19 cellular contexts compared by ENCODE assay signal in genomic region chr7:157767466-157767865, GRCh38.
DNase-seq lines count a peak whose midpoint lies in the region; ATAC-seq, FAIRE-seq and TF ChIP-seq lines count a peak whose summit lies in the region.
"Had no signal": no experiment of that assay in that cellular context is flagged by ENCODE, and none has a peak within 500 bp of the region (broad histone marks: within the 10 kb centered on the region; RNA-seq: fewer than 3 reads in every experiment).

No MANE protein-coding gene starts in this region.

- H3K36me3 Mint-ChIP-seq in progenitor cell of endocrine pancreas (ENCODE audit: insufficient read depth), result peaks cover 6% of the 10 kb centered on the region

- no peak overlapping the region for H3K4me2 ChIP-seq in HepG2 (ENCODE audit: low read depth, low read length)
- H3K4me2 ChIP-seq in SK-N-SH, result no peak overlapping the region

- no peaks in the 10 kb centered on the region for H3K36me3 ChIP-seq in HepG2 (replicated peaks in 1 of 2; ENCODE audit: control insufficient read depth in 1 of 2, insufficient read depth in 2 of 2, low read length in 2 of 2)
- H3K36me3 ChIP-seq in SK-N-SH (replicated peaks in 1 of 2; ENCODE audit: control insufficient read depth in 1 of 2, insufficient read depth in 2 of 2, low read length in 1 of 2), result no peaks in the 10 kb centered on the region
- H3K36me3 ChIP-seq: BE2C had no signal

- no peak overlapping the region for H2AFZ ChIP-seq in HepG2 (ENCODE audit: low read length)
- no peak overlapping the region for H2AFZ ChIP-seq in SK-N-SH (ENCODE audit: low read depth)

- intact Hi-C loops in HepG2 (cut with micrococcal nuclease; ENCODE audit: unreplicated experiment), result no loop called here

- peak; percentile 19; the same call in 2 of the 3 replicates for ATAC-seq in HepG2

- TF ChIP-seq EP300 in HepG2 (IDR thresholded peaks at IDR 0.05; ENCODE audit: low read depth in 2 of 2, low read length in 2 of 2) (no peak), HepG2 (CRISPR knock-in tag; IDR thresholded peaks at IDR 0.05; ENCODE audit: borderline replicate concordance) (no peak), SK-N-SH (IDR thresholded peaks at IDR 0.05; ENCODE audit: borderline replicate concordance in 1 of 2, low read depth in 1 of 2, low read length in 1 of 2) (no peak)

- no peak overlapping the region for H3K4me3 ChIP-seq in HepG2 (replicated peaks in 1 of 3; ENCODE audit: insufficient read depth in 1 of 3, low read depth in 2 of 3, low read length in 3 of 3)
- no peak overlapping the region for H3K4me3 ChIP-seq in SK-N-SH (ENCODE audit: low read depth in 2 of 2, low read length in 1 of 2)

- H3K9me2 ChIP-seq in SK-N-SH, result no peaks in the 10 kb centered on the region

- peaks cover 12% of the 10 kb centered on the region for H3K27me3 Mint-ChIP-seq in progenitor cell of endocrine pancreas

- H3K9me3 ChIP-seq in HepG2 (ENCODE audit: low read length) (peaks cover 27% of the 10 kb centered on the region), SK-N-SH (no peaks in the 10 kb centered on the region; the same call in 1 of the 2 replicates)
- H3K9me3 ChIP-seq: BE2C had no signal

- peaks cover 26% of the 10 kb centered on the region for H3K4me1 Mint-ChIP-seq in progenitor cell of endocrine pancreas (ENCODE audit: low read depth)
- H3K4me1 Mint-ChIP-seq: CD4-positive, alpha-beta memory T cell had no signal

- peak overlapping the region; percentile 33 for H3K27ac Mint-ChIP-seq in progenitor cell of endocrine pancreas
- H3K27ac Mint-ChIP-seq: CD4-positive, alpha-beta memory T cell; HFFc6 had no signal

- CTCF ChIA-PET in HepG2 (lab: Yijun Ruan, JAX; ENCODE audit: low intra/inter-chr PET ratio, low total read pairs), result no interaction called here
- CTCF ChIA-PET in SK-N-SH (lab: Yijun Ruan, JAX), result no interaction called here

- TF ChIP-seq CTCF in HepG2 (CRISPR knock-in tag; IDR thresholded peaks at IDR 0.05) (no peak), progenitor cell of endocrine pancreas (IDR thresholded peaks at IDR 0.05; ENCODE audit: unreplicated experiment) (no peak), SK-N-SH (IDR thresholded peaks at IDR 0.05) (no peak)

- WGBS in HepG2 (ENCODE audit: low lambda C conversion rate), result 8% methylated on average over 3 of the region's 7 CpGs
- WGBS in SK-N-SH (ENCODE audit: low lambda C conversion rate), result 22% methylated on average over 7 of the region's 7 CpGs

- BruUV-seq in HepG2 (replicated peaks; lab: Mats Ljungman, UMichigan), result no TSS peak

- H3K9ac ChIP-seq in HepG2 (ENCODE audit: insufficient read depth, low read depth, low read length) (no peak overlapping the region), SK-N-SH (no peak overlapping the region)

- H4K20me1 ChIP-seq in HepG2 (ENCODE audit: insufficient read depth, low read length) (no peaks in the 10 kb centered on the region; the same call in 1 of the 2 replicates), SK-N-SH (ENCODE audit: insufficient read depth) (no peaks in the 10 kb centered on the region)

- peaks cover 32% of the 10 kb centered on the region for H3K9me3 Mint-ChIP-seq in progenitor cell of endocrine pancreas (ENCODE audit: low read depth)

- DNase-seq in Ammon's horn (ENCODE audit: low spot score) (peak; percentile 21), MV-4-11 (lab: John Stamatoyannopoulos, UW) (peak; percentile 46), HepG2 (ENCODE audit: low spot score) (no peak), progenitor cell of endocrine pancreas (ENCODE audit: low spot score, unreplicated experiment) (no peak), H4 (ENCODE audit: low spot score) (no peak), SK-N-SH (no peak)
- DNase-seq in activated naive CD4-positive, alpha-beta T cell (lab: John Stamatoyannopoulos, UW), result no peak
- DNase-seq: ACHN; BE2C; CD4-positive, alpha-beta memory T cell; DND-41; GDM1; GOT3; HCEC 1CT; HFFc6; IMR-90 had no signal

- in situ Hi-C loops in HepG2 (cut with HindIII; ENCODE audit: extremely low pct_ligation_motif_present, low pct_unique_long_range_greater_than_20kb), result no loop called here

- no peak for TF ChIP-seq POLR2A in HepG2 (IDR thresholded peaks at IDR 0.05; ENCODE audit: insufficient read depth in 1 of 2, low read depth in 2 of 2, low read length in 2 of 2)

- H3K27ac ChIP-seq in HepG2 (ENCODE audit: extremely low read length, insufficient read depth, low read length) (no peak overlapping the region), SK-N-SH (ENCODE audit: low read depth in 2 of 2, low read length in 1 of 2) (no peak overlapping the region)
- H3K27ac ChIP-seq: C4-2B had no signal

- H3K4me3 Mint-ChIP-seq in progenitor cell of endocrine pancreas (ENCODE audit: low read depth), result no peak overlapping the region
- H3K4me3 Mint-ChIP-seq: CD4-positive, alpha-beta memory T cell; HFFc6 had no signal

- H3K27me3 ChIP-seq in HepG2 (ENCODE audit: control insufficient read depth in 1 of 2, insufficient read depth in 2 of 2, low read length in 2 of 2) (no peaks in the 10 kb centered on the region; a peak in 1 of 5 replicates), SK-N-SH (ENCODE audit: insufficient read depth) (no peaks in the 10 kb centered on the region)
- H3K27me3 ChIP-seq: BE2C had no signal

- H3K4me1 ChIP-seq in HepG2 (ENCODE audit: insufficient read depth, low read length), result no peaks in the 10 kb centered on the region
- peaks cover 0 to 12% of the 10 kb centered on the region in 2 experiments; a peak in 1 of 4 replicates for H3K4me1 ChIP-seq in SK-N-SH (ENCODE audit: control insufficient read depth in 1 of 2, insufficient read depth in 2 of 2, low read depth in 1 of 2, low read length in 1 of 2)
- H3K4me1 ChIP-seq: BE2C had no signal

- POLR2A ChIA-PET in HepG2 (lab: Yijun Ruan, JAX), result no interaction called here
- POLR2A ChIA-PET in SK-N-SH (lab: Yijun Ruan, JAX), result no interaction called here

- H3K79me2 ChIP-seq in HepG2 (ENCODE audit: insufficient read depth, low read length), result no peaks in the 10 kb centered on the region
- no peaks in the 10 kb centered on the region for H3K79me2 ChIP-seq in SK-N-SH (ENCODE audit: insufficient read depth)

- TF ChIP-seq RAD21 in HepG2 (CRISPR knock-in tag; IDR thresholded peaks at IDR 0.05), result no peak
- no peak for TF ChIP-seq RAD21 in SK-N-SH (IDR thresholded peaks at IDR 0.05; ENCODE audit: low read length)

- FAIRE-seq in HepG2 (lab: Jason Lieb, UNC), result no peak
- FAIRE-seq: GM12892, GM19239 had no signal

- H3F3A ChIP-seq in SK-N-SH (replicated peaks; ENCODE audit: insufficient read depth), result no peaks in the 10 kb centered on the region

TF ChIP-seq in HepG2, 621 proteins besides CTCF, POLR2A, EP300 and RAD21 (continues in another document):
- TF ChIP-seq, protein P1, sequence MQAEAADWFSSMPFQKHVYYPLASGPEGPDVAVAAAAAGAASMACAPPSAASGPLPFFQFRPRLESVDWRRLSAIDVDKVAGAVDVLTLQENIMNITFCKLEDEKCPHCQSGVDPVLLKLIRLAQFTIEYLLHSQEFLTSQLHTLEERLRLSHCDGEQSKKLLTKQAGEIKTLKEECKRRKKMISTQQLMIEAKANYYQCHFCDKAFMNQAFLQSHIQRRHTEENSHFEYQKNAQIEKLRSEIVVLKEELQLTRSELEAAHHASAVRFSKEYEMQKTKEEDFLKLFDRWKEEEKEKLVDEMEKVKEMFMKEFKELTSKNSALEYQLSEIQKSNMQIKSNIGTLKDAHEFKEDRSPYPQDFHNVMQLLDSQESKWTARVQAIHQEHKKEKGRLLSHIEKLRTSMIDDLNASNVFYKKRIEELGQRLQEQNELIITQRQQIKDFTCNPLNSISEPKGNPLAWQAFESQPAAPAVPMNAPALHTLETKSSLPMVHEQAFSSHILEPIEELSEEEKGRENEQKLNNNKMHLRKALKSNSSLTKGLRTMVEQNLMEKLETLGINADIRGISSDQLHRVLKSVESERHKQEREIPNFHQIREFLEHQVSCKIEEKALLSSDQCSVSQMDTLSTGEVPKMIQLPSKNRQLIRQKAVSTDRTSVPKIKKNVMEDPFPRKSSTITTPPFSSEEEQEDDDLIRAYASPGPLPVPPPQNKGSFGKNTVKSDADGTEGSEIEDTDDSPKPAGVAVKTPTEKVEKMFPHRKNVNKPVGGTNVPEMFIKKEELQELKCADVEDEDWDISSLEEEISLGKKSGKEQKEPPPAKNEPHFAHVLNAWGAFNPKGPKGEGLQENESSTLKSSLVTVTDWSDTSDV (CRISPR knock-in tag; IDR thresholded peaks at IDR 0.05), result no peak
- TF ChIP-seq AHR (CRISPR knock-in tag; IDR thresholded peaks at IDR 0.05), result no peak
- no peak for TF ChIP-seq ZNF414 (CRISPR knock-in tag; IDR thresholded peaks at IDR 0.05)

TF ChIP-seq in SK-N-SH, 30 proteins besides CTCF, POLR2A, EP300 and RAD21 (continues in another document):
- TF ChIP-seq CHD2 (IDR thresholded peaks at IDR 0.05; ENCODE audit: low read length, partially characterized antibody) (no peak), TEAD4 (IDR thresholded peaks at IDR 0.05; ENCODE audit: borderline replicate concordance, insufficient read depth) (no peak), SMC3 (IDR thresholded peaks at IDR 0.05; ENCODE audit: low read depth, low read length) (no peak)
- TF ChIP-seq, protein P2, sequence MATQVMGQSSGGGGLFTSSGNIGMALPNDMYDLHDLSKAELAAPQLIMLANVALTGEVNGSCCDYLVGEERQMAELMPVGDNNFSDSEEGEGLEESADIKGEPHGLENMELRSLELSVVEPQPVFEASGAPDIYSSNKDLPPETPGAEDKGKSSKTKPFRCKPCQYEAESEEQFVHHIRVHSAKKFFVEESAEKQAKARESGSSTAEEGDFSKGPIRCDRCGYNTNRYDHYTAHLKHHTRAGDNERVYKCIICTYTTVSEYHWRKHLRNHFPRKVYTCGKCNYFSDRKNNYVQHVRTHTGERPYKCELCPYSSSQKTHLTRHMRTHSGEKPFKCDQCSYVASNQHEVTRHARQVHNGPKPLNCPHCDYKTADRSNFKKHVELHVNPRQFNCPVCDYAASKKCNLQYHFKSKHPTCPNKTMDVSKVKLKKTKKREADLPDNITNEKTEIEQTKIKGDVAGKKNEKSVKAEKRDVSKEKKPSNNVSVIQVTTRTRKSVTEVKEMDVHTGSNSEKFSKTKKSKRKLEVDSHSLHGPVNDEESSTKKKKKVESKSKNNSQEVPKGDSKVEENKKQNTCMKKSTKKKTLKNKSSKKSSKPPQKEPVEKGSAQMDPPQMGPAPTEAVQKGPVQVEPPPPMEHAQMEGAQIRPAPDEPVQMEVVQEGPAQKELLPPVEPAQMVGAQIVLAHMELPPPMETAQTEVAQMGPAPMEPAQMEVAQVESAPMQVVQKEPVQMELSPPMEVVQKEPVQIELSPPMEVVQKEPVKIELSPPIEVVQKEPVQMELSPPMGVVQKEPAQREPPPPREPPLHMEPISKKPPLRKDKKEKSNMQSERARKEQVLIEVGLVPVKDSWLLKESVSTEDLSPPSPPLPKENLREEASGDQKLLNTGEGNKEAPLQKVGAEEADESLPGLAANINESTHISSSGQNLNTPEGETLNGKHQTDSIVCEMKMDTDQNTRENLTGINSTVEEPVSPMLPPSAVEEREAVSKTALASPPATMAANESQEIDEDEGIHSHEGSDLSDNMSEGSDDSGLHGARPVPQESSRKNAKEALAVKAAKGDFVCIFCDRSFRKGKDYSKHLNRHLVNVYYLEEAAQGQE (IDR thresholded peaks at IDR 0.05; ENCODE audit: low read depth, low read length), result no peak

Comparison
In these comparisons a context has a peak if more than half of its experiments do, and no peak if none do; other contexts are left out.
1. DNase-seq: peak in Ammon's horn (single experiment) and MV-4-11 (single experiment); none in HepG2 (single experiment), progenitor cell of endocrine pancreas (single experiment), activated naive CD4-positive, alpha-beta T cell (0 of 4), H4 (single experiment) and SK-N-SH (single experiment).